Comparison of ENCODE assay signal across 1 cellular context in genomic region chr13:35514801-35515502, GRCh38.
A peak's percentile ranks its signal among the peaks of the same experiment; 100 is the strongest.
TF ChIP-seq lines count a peak whose summit lies in the region.

No MANE protein-coding gene starts in this region.

TF ChIP-seq in SK-N-SH, 30 proteins besides CTCF, POLR2A, EP300 and RAD21 (continued from another document):
- peak; percentile 78; the same call in 1 of the 2 replicates for TF ChIP-seq SIN3A (IDR thresholded peaks at IDR 0.05; ENCODE audit: borderline replicate concordance, low read depth, low read length)
- TF ChIP-seq NFIC (IDR thresholded peaks at IDR 0.05; ENCODE audit: borderline replicate concordance), result peak; percentile 30; the same call in 1 of the 2 replicates
- TF ChIP-seq JUND (IDR thresholded peaks at IDR 0.05), result peak; percentile 83
- TF ChIP-seq IRF3 (IDR thresholded peaks at IDR 0.05; ENCODE audit: low read depth, low read length), result no peak
- peak; percentile 82 for TF ChIP-seq TCF12 (IDR thresholded peaks at IDR 0.05)
- no peak for TF ChIP-seq GABPA (IDR thresholded peaks at IDR 0.05; ENCODE audit: low read depth)
